9 cellular contexts compared by ENCODE assay signal in genomic region chr2:131322209-131322608, GRCh38. TPM values are rescaled to one million over a fixed set of nuclear protein-coding genes. Genes with fewer than 3 reads are reported as not detected.
"Had no signal": no experiment of that assay in that cellular context is flagged by ENCODE, and none has a peak within 500 bp of the region (broad histone marks: within the 10 kb centered on the region; RNA-seq: fewer than 3 reads in every experiment).

No MANE protein-coding gene starts in this region.

- FAIRE-seq: G401.6, GM12878, GM12891, GM12892, GM18507, GM19239 had no signal

- ATAC-seq: GM12878 had no signal

- DNase-seq: GDM1, GF-D8 had no signal

- H3K4me3 ChIP-seq: GM12878 had no signal

RNA-seq across cellular contexts. Expression of gene RAB6D, which starts 41.8 kb away (rescaled TPM):
- total RNA-seq: G401, GM12878 had no signal
